8 cellular contexts compared by ENCODE assay signal in the genomic region with DNA sequence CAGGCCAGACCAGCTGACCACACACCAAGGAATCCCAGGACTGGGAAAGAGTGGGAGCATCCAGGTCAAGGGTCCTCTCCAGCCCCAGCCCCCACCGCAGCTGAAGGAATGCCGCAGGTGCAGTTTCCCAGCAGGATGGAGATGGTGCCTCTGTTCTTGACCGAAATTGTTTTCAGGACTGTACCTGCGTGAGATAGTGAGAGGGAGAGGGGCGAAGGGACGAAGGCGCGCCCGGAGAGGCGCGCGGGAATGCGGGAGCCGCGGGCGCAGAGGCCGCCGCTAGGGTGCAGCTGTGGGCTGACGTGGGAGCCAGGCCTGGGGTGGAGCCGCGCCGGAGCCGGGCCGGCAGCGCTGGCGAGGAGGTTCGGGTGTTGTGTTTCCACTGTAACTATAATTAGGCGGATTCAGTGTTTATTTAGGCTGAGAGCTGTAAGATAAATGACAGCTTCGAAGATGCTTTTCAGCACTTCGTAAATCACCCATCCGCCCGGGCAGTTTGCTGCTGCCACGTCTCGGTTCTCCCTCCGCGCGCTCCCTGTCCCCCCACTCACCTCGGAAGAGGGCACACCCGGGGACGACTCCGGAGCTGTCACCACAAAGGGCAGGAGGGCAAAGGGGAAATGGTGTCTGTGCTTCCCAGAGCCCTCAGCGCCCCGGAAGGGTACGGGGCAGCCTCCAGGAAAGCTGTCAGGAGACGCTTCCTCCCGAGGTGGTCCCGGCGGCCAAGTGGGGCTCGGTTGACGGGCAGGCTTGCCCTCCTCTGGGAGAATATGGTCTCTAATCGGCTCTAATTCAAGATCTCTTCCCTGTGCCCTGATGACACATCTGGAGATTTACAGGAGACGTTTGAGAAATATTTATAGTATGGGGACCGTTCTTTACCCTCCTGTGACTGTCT. TPM values are rescaled to one million over a fixed set of nuclear protein-coding genes. Genes with fewer than 3 reads are reported as not detected.
DNase-seq lines count a peak whose midpoint lies in the region; TF ChIP-seq lines count a peak whose summit lies in the region.

No MANE protein-coding gene starts in this region.

- H3K4me1 ChIP-seq in A673 (ENCODE audit: insufficient read depth, low read length, poor library complexity, severe bottlenecking), result no peaks in the 10 kb centered on the region

- H3K4me3 ChIP-seq in A673 (ENCODE audit: low read depth, low read length, poor library complexity, severe bottlenecking) (peak overlapping the region; percentile 16), coronary artery (peak overlapping the region; percentile 68), lower leg skin (ENCODE audit: low read depth, poor library complexity, severe bottlenecking) (no peak overlapping the region)

- H3K27ac ChIP-seq in A673 (ENCODE audit: low read depth, low read length, poor library complexity, severe bottlenecking) (no peak overlapping the region), coronary artery (no peak overlapping the region)

- H3K9me3 ChIP-seq in A673 (ENCODE audit: low read depth, low read length, poor library complexity, severe bottlenecking), result no peaks in the 10 kb centered on the region

- POLR2A ChIA-PET in A673 (lab: Charles Lee; ENCODE audit: low non-redundant PET), result interaction anchor here (0.5 kb wide), 1 partner anchor 270 kb away, joined by 7 read pairs; no protein-coding TSS in a partner anchor

- peak; percentile 82 for TF ChIP-seq CTCF in A673 (conservative IDR thresholded peaks at IDR 0.05; ENCODE audit: low read depth, low read length)
- peak; percentile 94 for TF ChIP-seq CTCF in coronary artery (IDR thresholded peaks at IDR 0.05)
- peak in 1 of 3 donors; percentile 27 for TF ChIP-seq CTCF in lower leg skin (IDR thresholded peaks at IDR 0.05)

- TF ChIP-seq POLR2A in lower leg skin (IDR thresholded peaks at IDR 0.05), result no peak

- WGBS in lower leg skin, 2 donors, result 9 to 12% methylated on average over 50 to 53 of the region's 53 CpGs

- in situ Hi-C loops in G401 (cut with HindIII; ENCODE audit: low sequenced_read_pairs), result no loop called here

- intact Hi-C loops in A673 (cut with micrococcal nuclease; ENCODE audit: unreplicated experiment), result no loop called here
- intact Hi-C loops in lower leg skin (cut with DNase I; ENCODE audit: low total_unique reads), result loop anchor here (5.0 kb wide), 1 partner anchor 100 kb away; a partner anchor contains a TSS

- no peaks in the 10 kb centered on the region for H3K36me3 ChIP-seq in A673 (ENCODE audit: insufficient read depth, low read length, poor library complexity, severe bottlenecking)

- CTCF ChIA-PET in A673 (lab: Charles Lee), result interaction anchor here (1.1 to 1.5 kb wide), 2 partner anchors 71 to 95 kb away, joined by 5 to 8 read pairs; no protein-coding TSS in a partner anchor

- peak; percentile 77 for DNase-seq in A673 (ENCODE audit: low spot score)
- DNase-seq in GM19240 (ENCODE audit: insufficient read length, low spot score), result peak; percentile 67
- peak; percentile 88 to 94 for DNase-seq in NCI-H2081 (lab: John Stamatoyannopoulos, UW)
- DNase-seq in activated CD4-positive, alpha-beta T cell treated with anti-CD3 and anti-CD28 coated beads for 24 hours (ENCODE audit: low read depth in 2 of 2), result peak; percentile 47 to 55
- no peak for DNase-seq in coronary artery (ENCODE audit: low spot score)
- peak; percentile 48 to 94 for DNase-seq in lower leg skin (ENCODE audit: low spot score in 2 of 2)
- DNase-seq in stimulated activated CD4-positive, alpha-beta T cell treated with anti-CD3 and anti-CD28 coated beads, TNF-alpha, amount 100 ng/mL, for 4 hours (ENCODE audit: low read depth in 3 of 3), result peak; percentile 48 to 50 (median 49)
- DNase-seq in G401 (ENCODE audit: low spot score), result no peak

- H3K27me3 ChIP-seq in A673 (replicated peaks; ENCODE audit: insufficient read depth, low read depth, low read length, poor library complexity), result no peaks in the 10 kb centered on the region

- BruUV-seq in A673 (replicated peaks; lab: Mats Ljungman, UMichigan), result no TSS peak

RNA-seq across cellular contexts. Expression of a gene that starts 38.2 kb away (rescaled TPM):
- not detected in 2 replicates for total RNA-seq in A673 (2021)
- under 1 TPM in 2 of 4 donors, not detected in 2; 0.19 to 0.52 TPM for total RNA-seq in lower leg skin
- not detected in 2 replicates for total RNA-seq in G401 (2014; rRNA removed; shearing (Covaris generic))

RNA-seq across cellular contexts. Expression of a gene that starts 52.3 kb away (rescaled TPM):
- 34.5 and 37.8 TPM in 2 replicates for total RNA-seq in A673 (2021)
- total RNA-seq in lower leg skin, result 10 to 100 TPM in 3 of 4 donors, 1 to 10 TPM in 1; 5.8 to 34.9 (median 20.9) TPM
- total RNA-seq in G401 (2014; rRNA removed; shearing (Covaris generic)), result 8.9 and 19.7 TPM in 2 replicates

Comparison
In these comparisons a context has a peak if more than half of its experiments do, and no peak if none do; other contexts are left out.
1. DNase-seq: peak in A673 (single experiment), GM19240 (single experiment), NCI-H2081 (2 of 2), activated CD4-positive, alpha-beta T cell treated with anti-CD3 and anti-CD28 coated beads for 24 hours (2 of 2), lower leg skin (2 of 2) and stimulated activated CD4-positive, alpha-beta T cell treated with anti-CD3 and anti-CD28 coated beads, TNF-alpha, amount 100 ng/mL, for 4 hours (3 of 3); none in coronary artery (single experiment) and G401 (single experiment).